ENCODE assay signal across 1 cellular context in the genomic region with DNA sequence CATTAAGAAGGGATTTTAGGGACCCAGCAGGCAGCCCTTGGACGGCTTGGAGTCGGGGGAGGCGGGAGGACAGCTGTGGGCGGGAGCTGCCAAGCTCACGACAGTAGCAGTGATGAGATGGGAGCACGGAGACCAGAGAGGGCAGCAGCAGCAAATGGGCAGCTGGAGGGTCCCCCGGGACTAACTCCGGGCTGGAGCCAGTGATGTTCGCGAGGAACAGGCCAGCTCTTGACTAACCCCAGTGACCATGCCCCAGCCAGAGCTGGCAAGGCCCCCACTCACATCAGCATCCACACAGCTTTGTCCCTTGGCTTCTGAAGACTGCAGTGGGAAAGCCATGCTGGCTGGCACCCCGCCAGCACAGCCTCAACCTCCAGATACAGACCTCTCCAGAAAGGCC.
TF ChIP-seq lines count a peak whose summit lies in the region.

No MANE protein-coding gene starts in this region.

TF ChIP-seq in H1, 55 proteins besides CTCF, POLR2A, EP300 and RAD21:
- no peak for TF ChIP-seq RNF2 (IDR thresholded peaks at IDR 0.05; ENCODE audit: borderline replicate concordance, low read depth, low read length, missing control alignments, poor library complexity, severe bottlenecking)
- TF ChIP-seq RBBP5 (IDR thresholded peaks at IDR 0.05; ENCODE audit: borderline replicate concordance, low read depth, low read length): no peak
- TF ChIP-seq FOSL1 (IDR thresholded peaks at IDR 0.05; ENCODE audit: insufficient read depth, low read depth, low read length): no peak
- no peak for TF ChIP-seq RFX5 (IDR thresholded peaks at IDR 0.05; ENCODE audit: borderline replicate concordance, low read depth, low read length)
- TF ChIP-seq POLR2AphosphoS5 (IDR thresholded peaks at IDR 0.05; ENCODE audit: low read depth, low read length): no peak
- no peak for TF ChIP-seq EGR1 (IDR thresholded peaks at IDR 0.05; ENCODE audit: borderline replicate concordance, low read depth, low read length)
- TF ChIP-seq, protein P1, sequence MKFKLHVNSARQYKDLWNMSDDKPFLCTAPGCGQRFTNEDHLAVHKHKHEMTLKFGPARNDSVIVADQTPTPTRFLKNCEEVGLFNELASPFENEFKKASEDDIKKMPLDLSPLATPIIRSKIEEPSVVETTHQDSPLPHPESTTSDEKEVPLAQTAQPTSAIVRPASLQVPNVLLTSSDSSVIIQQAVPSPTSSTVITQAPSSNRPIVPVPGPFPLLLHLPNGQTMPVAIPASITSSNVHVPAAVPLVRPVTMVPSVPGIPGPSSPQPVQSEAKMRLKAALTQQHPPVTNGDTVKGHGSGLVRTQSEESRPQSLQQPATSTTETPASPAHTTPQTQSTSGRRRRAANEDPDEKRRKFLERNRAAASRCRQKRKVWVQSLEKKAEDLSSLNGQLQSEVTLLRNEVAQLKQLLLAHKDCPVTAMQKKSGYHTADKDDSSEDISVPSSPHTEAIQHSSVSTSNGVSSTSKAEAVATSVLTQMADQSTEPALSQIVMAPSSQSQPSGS (IDR thresholded peaks at IDR 0.05; ENCODE audit: low read length): no peak
- no peak for TF ChIP-seq CBX8 (IDR thresholded peaks at IDR 0.05; ENCODE audit: borderline replicate concordance, low read depth, low read length)
